Comparison of ENCODE assay signal across 9 cellular contexts in genomic region chrX:55008571-55009358, GRCh38. TPM values are rescaled to one million over a fixed set of nuclear protein-coding genes. Genes with fewer than 3 reads are reported as not detected.
A peak's percentile ranks its signal among the peaks of the same experiment; 100 is the strongest.
DNase-seq lines count a peak whose midpoint lies in the region; ATAC-seq and TF ChIP-seq lines count a peak whose summit lies in the region.
"Had no signal": no experiment of that assay in that cellular context is flagged by ENCODE, and none has a peak within 500 bp of the region (broad histone marks: within the 10 kb centered on the region; RNA-seq: fewer than 3 reads in every experiment).

No MANE protein-coding gene starts in this region.

- no peaks in the 10 kb centered on the region for H3K9me3 Mint-ChIP-seq in activated CD4-positive, alpha-beta T cell treated with anti-CD3 and anti-CD28 coated beads, Interleukin-2, amount 10 ng/mL, durations not matched to agents 7 days and 5 days
- H3K9me3 Mint-ChIP-seq: activated T-cell treated with anti-CD3 and anti-CD28 coated beads, Interleukin-2, amount 50 U/mL, for 4 hours had no signal

- CTCF ChIA-PET in activated CD4-positive, alpha-beta T cell treated with anti-CD3 and anti-CD28 coated beads, Interleukin-2, amount 10 ng/mL, durations not matched to agents 7 days and 5 days (lab: Charles Lee): interaction anchor here (1.3 kb wide), 1 partner anchor 8 kb away, joined by 4 read pairs; the partner anchor contains the start of gene APEX2

- peaks cover 21% of the 10 kb centered on the region for H3K4me1 Mint-ChIP-seq in activated CD4-positive, alpha-beta T cell treated with anti-CD3 and anti-CD28 coated beads, Interleukin-2, amount 10 ng/mL, durations not matched to agents 7 days and 5 days

- DNase-seq in activated CD4-positive, alpha-beta T cell treated with anti-CD3 and anti-CD28 coated beads for 48 hours: peak; percentile 19
- no peak for DNase-seq in activated CD4-positive, alpha-beta T cell treated with anti-CD3 and anti-CD28 coated beads, Interleukin-2, amount 10 ng/mL, durations not matched to agents 7 days and 5 days
- DNase-seq in RWPE2 (ENCODE audit: low spot score) (no peak), foreskin keratinocyte (peak; percentile 67 to 81), NCI-H774 (lab: John Stamatoyannopoulos, UW) (no peak)
- DNase-seq: activated T-cell treated with anti-CD3 and anti-CD28 coated beads, Interleukin-2, amount 50 U/mL, for 4 hours had no signal

- H3K4me1 ChIP-seq in RWPE2 (ENCODE audit: insufficient read depth, poor library complexity, severe bottlenecking): peaks cover 24% of the 10 kb centered on the region
- H3K4me1 ChIP-seq in foreskin keratinocyte: peaks cover 8% of the 10 kb centered on the region
- H3K4me1 ChIP-seq in subcutaneous abdominal adipose tissue (ENCODE audit: control insufficient read depth in 5 of 5, insufficient read depth in 5 of 5, low read length in 5 of 5): peaks cover 4 to 37% (median 17%) of the 10 kb centered on the region in 5 donors

- H3K27ac ChIP-seq in RWPE2 (ENCODE audit: poor library complexity, severe bottlenecking) (peak overlapping the region; percentile 98), foreskin keratinocyte (peak overlapping the region; percentile 29), subcutaneous abdominal adipose tissue (ENCODE audit: low read depth, low read length) (peak overlapping the region; percentile 38)

- no peak for TF ChIP-seq CTCF in RWPE2 (IDR thresholded peaks at IDR 0.05; ENCODE audit: poor library complexity, severe bottlenecking)
- no peak for TF ChIP-seq CTCF in foreskin keratinocyte (conservative IDR thresholded peaks at IDR 0.05)

- no peaks in the 10 kb centered on the region for H3K27me3 ChIP-seq in RWPE2 (ENCODE audit: insufficient read depth, poor library complexity, severe bottlenecking)
- no peaks in the 10 kb centered on the region for H3K27me3 ChIP-seq in foreskin keratinocyte
- H3K27me3 ChIP-seq in subcutaneous abdominal adipose tissue (ENCODE audit: control insufficient read depth in 5 of 5, insufficient read depth in 4 of 5, low read length in 5 of 5): peaks cover 0 to 18% (median 4%) of the 10 kb centered on the region in 5 donors

- ATAC-seq in RWPE2 (ENCODE audit: low read depth) (peak; percentile 77), foreskin keratinocyte (peak; percentile 82), GM19463 (IDR thresholded peaks at IDR 0.05; ENCODE audit: unreplicated experiment) (no peak), HG03460 (IDR thresholded peaks at IDR 0.05; ENCODE audit: unreplicated experiment) (no peak)

- peaks cover 27% of the 10 kb centered on the region for H3K36me3 Mint-ChIP-seq in activated CD4-positive, alpha-beta T cell treated with anti-CD3 and anti-CD28 coated beads, Interleukin-2, amount 10 ng/mL, durations not matched to agents 7 days and 5 days (ENCODE audit: low read depth)

- H3K27me3 Mint-ChIP-seq in activated CD4-positive, alpha-beta T cell treated with anti-CD3 and anti-CD28 coated beads, Interleukin-2, amount 10 ng/mL, durations not matched to agents 7 days and 5 days: no peaks in the 10 kb centered on the region

- H3K4me3 Mint-ChIP-seq in activated CD4-positive, alpha-beta T cell treated with anti-CD3 and anti-CD28 coated beads, Interleukin-2, amount 10 ng/mL, durations not matched to agents 7 days and 5 days: no peak overlapping the region
- H3K4me3 Mint-ChIP-seq: activated T-cell treated with anti-CD3 and anti-CD28 coated beads, Interleukin-2, amount 50 U/mL, for 4 hours had no signal

- POLR2A ChIA-PET in activated CD4-positive, alpha-beta T cell treated with anti-CD3 and anti-CD28 coated beads, Interleukin-2, amount 10 ng/mL, durations not matched to agents 7 days and 5 days (lab: Charles Lee): no interaction called here

- H3K4me3 ChIP-seq in RWPE2 (ENCODE audit: severe bottlenecking) (no peak overlapping the region), subcutaneous abdominal adipose tissue (ENCODE audit: low read depth in 1 of 5, low read length in 5 of 5) (no peak overlapping the region)

- H3K9ac ChIP-seq in subcutaneous abdominal adipose tissue (ENCODE audit: low read length in 5 of 5): no peak overlapping the region

- H3K9me3 ChIP-seq in RWPE2 (ENCODE audit: severe bottlenecking) (no peaks in the 10 kb centered on the region), subcutaneous abdominal adipose tissue (ENCODE audit: control insufficient read depth in 5 of 5, low read length in 5 of 5) (no peaks in the 10 kb centered on the region)

- H3K36me3 ChIP-seq in RWPE2 (ENCODE audit: low read depth) (peaks cover 15% of the 10 kb centered on the region), subcutaneous abdominal adipose tissue (ENCODE audit: control insufficient read depth in 5 of 5, insufficient read depth in 5 of 5, low read length in 5 of 5) (peaks cover 3 to 31% (median 19%) of the 10 kb centered on the region in 5 donors)

- H3K27ac Mint-ChIP-seq in activated CD4-positive, alpha-beta T cell treated with anti-CD3 and anti-CD28 coated beads, Interleukin-2, amount 10 ng/mL, durations not matched to agents 7 days and 5 days: no peak overlapping the region

RNA-seq across cellular contexts. Expression of gene APEX2, which starts 8.6 kb away (rescaled TPM):
- 10 to 100 TPM; 24.7 to 24.9 TPM for total RNA-seq in activated CD4-positive, alpha-beta T cell treated with anti-CD3 and anti-CD28 coated beads, Interleukin-2, amount 10 ng/mL, durations not matched to agents 7 days and 5 days
- total RNA-seq in foreskin keratinocyte: 18.9 and 21.2 TPM in 2 replicates
- polyA plus RNA-seq in foreskin keratinocyte: 25.7 and 28.7 TPM in 2 replicates

RNA-seq across cellular contexts. Expression of gene PFKFB1, which starts 14.8 kb away (rescaled TPM):
- under 1 TPM; 0.23 to 0.64 TPM for total RNA-seq in activated CD4-positive, alpha-beta T cell treated with anti-CD3 and anti-CD28 coated beads, Interleukin-2, amount 10 ng/mL, durations not matched to agents 7 days and 5 days
- 0.17 and 0.18 TPM in 2 replicates for total RNA-seq in foreskin keratinocyte
- 0.14 and 0.19 TPM in 2 replicates for polyA plus RNA-seq in foreskin keratinocyte

RNA-seq across cellular contexts. Expression of gene ALAS2, which starts 22.0 kb away (rescaled TPM):
- total RNA-seq in activated CD4-positive, alpha-beta T cell treated with anti-CD3 and anti-CD28 coated beads, Interleukin-2, amount 10 ng/mL, durations not matched to agents 7 days and 5 days: not detected
- total RNA-seq in foreskin keratinocyte: not detected in 2 replicates
- polyA plus RNA-seq in foreskin keratinocyte: not detected in 2 replicates
- total RNA-seq: activated T-cell treated with anti-CD3 and anti-CD28 coated beads, Interleukin-2, amount 50 U/mL, for 4 hours had no signal

Comparison
In these comparisons a context has a peak if more than half of its experiments do, and no peak if none do; other contexts are left out.
1. DNase-seq: peak in activated CD4-positive, alpha-beta T cell treated with anti-CD3 and anti-CD28 coated beads for 48 hours (single experiment) and foreskin keratinocyte (2 of 2); none in activated CD4-positive, alpha-beta T cell treated with anti-CD3 and anti-CD28 coated beads, Interleukin-2, amount 10 ng/mL, durations not matched to agents 7 days and 5 days (single experiment), RWPE2 (single experiment) and NCI-H774 (single experiment).
2. ATAC-seq: peak in RWPE2 (single experiment) and foreskin keratinocyte (single experiment); none in GM19463 (single experiment) and HG03460 (single experiment).
3. H3K27ac ChIP-seq: peak in every context shown above with its lines; median percentile 98 in RWPE2; 38 in subcutaneous abdominal adipose tissue; 29 in foreskin keratinocyte.